In genomic region chr7:80385512-80385911, GRCh38 we compare ENCODE assay signal across 20 cellular contexts.
A peak's percentile ranks its signal among the peaks of the same experiment; 100 is the strongest.
DNase-seq lines count a peak whose midpoint lies in the region; ATAC-seq and TF ChIP-seq lines count a peak whose summit lies in the region.
"Had no signal": no experiment of that assay in that cellular context is flagged by ENCODE, and none has a peak within 500 bp of the region (broad histone marks: within the 10 kb centered on the region; RNA-seq: fewer than 3 reads in every experiment).

No MANE protein-coding gene starts in this region.

- H3K9me3 ChIP-seq in breast epithelium (no peaks in the 10 kb centered on the region), neuronal stem cell (replicated peaks in 1 of 2; ENCODE audit: control insufficient read depth in 2 of 2, insufficient read depth in 1 of 2, low read depth in 1 of 2, low read length in 2 of 2) (no peaks in the 10 kb centered on the region)
- H3K9me3 ChIP-seq: sigmoid colon, transverse colon had no signal

- intact Hi-C loops in MCF 10A (cut with micrococcal nuclease) (no loop called here), breast epithelium (cut with DNase I; ENCODE audit: low total_unique reads) (no loop called here)

- TF ChIP-seq POLR2A in breast epithelium (IDR thresholded peaks at IDR 0.05): no peak

- CTCF ChIA-PET in MCF 10A (lab: Yijun Ruan, JAX): interaction anchor here (1.0 to 1.3 kb wide), 2 partner anchors 12 to 290 kb away, joined by 3 read pairs; no protein-coding TSS in a partner anchor

- no peaks in the 10 kb centered on the region for H3K36me3 ChIP-seq in breast epithelium
- H3K36me3 ChIP-seq in neuronal stem cell (replicated peaks in 1 of 2; ENCODE audit: control insufficient read depth in 2 of 2, insufficient read depth in 2 of 2, low read length in 2 of 2): no peaks in the 10 kb centered on the region
- H3K36me3 ChIP-seq: sigmoid colon, transverse colon had no signal

- H3K27ac Mint-ChIP-seq in MCF 10A (ENCODE audit: low read depth, unreplicated experiment): no peak overlapping the region
- H3K27ac Mint-ChIP-seq in mesothelial cell of epicardium: peak overlapping the region; percentile 50
- H3K27ac Mint-ChIP-seq: memory B cell had no signal

- H3K4me3 Mint-ChIP-seq in MCF 10A (ENCODE audit: unreplicated experiment): no peak overlapping the region
- no peak overlapping the region for H3K4me3 Mint-ChIP-seq in mesothelial cell of epicardium
- no peak overlapping the region for H3K4me3 Mint-ChIP-seq in activated T-cell treated with anti-CD3 and anti-CD28 coated beads, Interleukin-2, amount 50 U/mL, for 4 hours
- H3K4me3 Mint-ChIP-seq: memory B cell had no signal

- no peak overlapping the region for H4K91ac ChIP-seq in neuronal stem cell (ENCODE audit: low read depth, low read length, poor library complexity)

- H3K9me3 Mint-ChIP-seq in MCF 10A (ENCODE audit: unreplicated experiment) (no peaks in the 10 kb centered on the region), mesothelial cell of epicardium (no peaks in the 10 kb centered on the region)
- H3K9me3 Mint-ChIP-seq in activated T-cell treated with anti-CD3 and anti-CD28 coated beads, Interleukin-2, amount 50 U/mL, for 4 hours: no peaks in the 10 kb centered on the region

- H3K4me3 ChIP-seq in breast epithelium (no peak overlapping the region), fibroblast of pulmonary artery (replicated peaks; ENCODE audit: low read depth, low read length) (no peak overlapping the region), neuronal stem cell (ENCODE audit: low read length in 2 of 2) (no peak overlapping the region)
- H3K4me3 ChIP-seq: dorsolateral prefrontal cortex, sigmoid colon, transverse colon had no signal

- H3K27ac ChIP-seq in breast epithelium (no peak overlapping the region), neuronal stem cell (replicated peaks; ENCODE audit: low read length) (no peak overlapping the region)
- H3K27ac ChIP-seq: C4-2B, dorsolateral prefrontal cortex, foreskin keratinocyte, sigmoid colon, transverse colon had no signal

- BruUV-seq in MCF 10A (replicated peaks; lab: Mats Ljungman, UMichigan): no TSS peak

- H2AFZ ChIP-seq in neuronal stem cell (ENCODE audit: low read length): no peak overlapping the region

- TF ChIP-seq CTCF in MCF 10A (IDR thresholded peaks at IDR 0.05; ENCODE audit: unreplicated experiment) (no peak), breast epithelium (IDR thresholded peaks at IDR 0.05) (no peak), fibroblast of pulmonary artery (IDR thresholded peaks at IDR 0.05; ENCODE audit: low read length, missing control alignments) (no peak), mesothelial cell of epicardium (IDR thresholded peaks at IDR 0.05; ENCODE audit: unreplicated experiment) (no peak)

- H3K4me1 Mint-ChIP-seq in MCF 10A (ENCODE audit: insufficient read depth, unreplicated experiment) (no peaks in the 10 kb centered on the region), mesothelial cell of epicardium (peaks cover 46% of the 10 kb centered on the region)
- H3K4me1 Mint-ChIP-seq in activated T-cell treated with anti-CD3 and anti-CD28 coated beads, Interleukin-2, amount 50 U/mL, for 4 hours (ENCODE audit: low read depth): no peaks in the 10 kb centered on the region
- H3K4me1 Mint-ChIP-seq: memory B cell had no signal

- POLR2A ChIA-PET in MCF 10A (lab: Yijun Ruan, JAX): no interaction called here

- DNase-seq in MCF 10A (ENCODE audit: unreplicated experiment) (peak; percentile 33), breast epithelium (ENCODE audit: low spot score in 2 of 2) (no peak), fibroblast of pulmonary artery (ENCODE audit: low read depth) (peak; percentile 54), mesothelial cell of epicardium (ENCODE audit: low spot score in 2 of 2, unreplicated experiment in 2 of 2) (no peak), neuronal stem cell (ENCODE audit: low spot score) (no peak), GM19238 (ENCODE audit: insufficient read length, low spot score) (no peak)
- DNase-seq in activated T-cell treated with anti-CD3 and anti-CD28 coated beads, Interleukin-2, amount 50 U/mL, for 4 hours: no peak
- DNase-seq: activated effector memory CD4-positive, alpha-beta T cell treated with Interleukin-2 at 50 U/mL for 16 hours; anterior cingulate cortex; DMS79 treated with DMSO at 0.1 percent for 48 hours; dorsolateral prefrontal cortex; foreskin keratinocyte; NCI-H1694 treated with DMSO at 0.1 percent for 48 hours; NCI-H446; sigmoid colon; stimulated activated CD4-positive, alpha-beta T cell treated with anti-CD3 and anti-CD28 coated beads, Interleukin-4, amount 100 ng/mL, for 4 hours; transverse colon had no signal

- H4K8ac ChIP-seq in neuronal stem cell (ENCODE audit: low read depth, low read length): no peak overlapping the region

- no peak overlapping the region for H3K14ac ChIP-seq in neuronal stem cell (ENCODE audit: low read length)

- H3K4ac ChIP-seq in neuronal stem cell (ENCODE audit: low read length): no peak overlapping the region

- no peaks in the 10 kb centered on the region for H3K79me1 ChIP-seq in neuronal stem cell (ENCODE audit: low read depth, low read length)

- no peak overlapping the region for H2BK15ac ChIP-seq in neuronal stem cell (ENCODE audit: low read length)

- H2BK5ac ChIP-seq in neuronal stem cell (ENCODE audit: low read length): no peak overlapping the region

- ATAC-seq in GM19452 (IDR thresholded peaks at IDR 0.05; ENCODE audit: unreplicated experiment): no peak
- ATAC-seq in activated T-cell treated with anti-CD3 and anti-CD28 coated beads, Interleukin-2, amount 50 U/mL, for 4 hours: no peak
- ATAC-seq: foreskin keratinocyte had no signal

- H2BK12ac ChIP-seq in neuronal stem cell (ENCODE audit: low read length): no peak overlapping the region

- H3K27me3 Mint-ChIP-seq in MCF 10A (ENCODE audit: insufficient read depth, unreplicated experiment) (no peaks in the 10 kb centered on the region), mesothelial cell of epicardium (ENCODE audit: low read depth) (no peaks in the 10 kb centered on the region)
- no peaks in the 10 kb centered on the region for H3K27me3 Mint-ChIP-seq in activated T-cell treated with anti-CD3 and anti-CD28 coated beads, Interleukin-2, amount 50 U/mL, for 4 hours (ENCODE audit: low read depth)
- H3K27me3 Mint-ChIP-seq: memory B cell had no signal

- H3K36me3 Mint-ChIP-seq in MCF 10A (ENCODE audit: insufficient read depth, unreplicated experiment): no peaks in the 10 kb centered on the region
- no peaks in the 10 kb centered on the region for H3K36me3 Mint-ChIP-seq in mesothelial cell of epicardium
- H3K36me3 Mint-ChIP-seq in activated T-cell treated with anti-CD3 and anti-CD28 coated beads, Interleukin-2, amount 50 U/mL, for 4 hours (ENCODE audit: insufficient read depth): no peaks in the 10 kb centered on the region
- H3K36me3 Mint-ChIP-seq: memory B cell had no signal

- H3K27me3 ChIP-seq in breast epithelium (no peaks in the 10 kb centered on the region), neuronal stem cell (ENCODE audit: control insufficient read depth in 3 of 3, insufficient read depth in 3 of 3, low read depth in 1 of 3, low read length in 3 of 3) (no peaks in the 10 kb centered on the region)
- H3K27me3 ChIP-seq: dorsolateral prefrontal cortex, foreskin keratinocyte, sigmoid colon, transverse colon had no signal

- H3K18ac ChIP-seq in neuronal stem cell (ENCODE audit: low read length): no peak overlapping the region

- no peak overlapping the region for H2BK120ac ChIP-seq in neuronal stem cell (ENCODE audit: low read depth, low read length)

- no peak overlapping the region for H3K9ac ChIP-seq in neuronal stem cell (ENCODE audit: low read depth, low read length, poor library complexity)

- no peak overlapping the region for H3K4me2 ChIP-seq in neuronal stem cell (ENCODE audit: insufficient read depth, low read length, poor library complexity, severe bottlenecking)

- H2AK5ac ChIP-seq in neuronal stem cell (ENCODE audit: low read depth, low read length): no peak overlapping the region

- no peak overlapping the region for H3K23ac ChIP-seq in neuronal stem cell (ENCODE audit: low read depth, low read length, poor library complexity)

- H3K4me1 ChIP-seq in breast epithelium (no peaks in the 10 kb centered on the region), neuronal stem cell (ENCODE audit: control insufficient read depth in 2 of 2, insufficient read depth in 1 of 2, low read depth in 1 of 2, low read length in 2 of 2) (no peaks in the 10 kb centered on the region)
- H3K4me1 ChIP-seq: foreskin keratinocyte had no signal

Comparison
In these comparisons a context has a peak if more than half of its experiments do, and no peak if none do; other contexts are left out.
1. DNase-seq: peak in MCF 10A (single experiment) and fibroblast of pulmonary artery (single experiment); none in breast epithelium (0 of 2), mesothelial cell of epicardium (0 of 2), neuronal stem cell (single experiment), GM19238 (single experiment) and activated T-cell treated with anti-CD3 and anti-CD28 coated beads, Interleukin-2, amount 50 U/mL, for 4 hours (single experiment).